19 cellular contexts compared by ENCODE assay signal in the genomic region with DNA sequence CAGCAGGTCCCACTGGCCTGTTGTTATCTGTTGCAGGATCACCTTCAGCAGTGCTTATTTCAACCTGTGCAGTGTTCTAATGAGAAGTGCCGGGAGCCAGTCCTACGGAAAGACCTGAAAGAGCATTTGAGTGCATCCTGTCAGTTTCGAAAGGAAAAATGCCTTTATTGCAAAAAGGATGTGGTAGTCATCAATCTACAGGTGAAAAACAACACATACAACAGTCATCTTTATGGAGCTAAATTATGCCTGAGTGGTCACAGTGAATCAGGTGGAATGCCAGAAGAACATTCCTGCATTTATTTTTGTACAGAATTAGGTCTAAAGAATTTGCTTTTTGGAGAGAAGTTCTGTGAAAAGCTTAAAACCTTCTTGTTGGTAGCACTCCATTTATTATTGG. TPM values are rescaled to one million over a fixed set of nuclear protein-coding genes. Genes with fewer than 3 reads are reported as not detected.
DNase-seq lines count a peak whose midpoint lies in the region; ATAC-seq and TF ChIP-seq lines count a peak whose summit lies in the region.
"Had no signal": no experiment of that assay in that cellular context is flagged by ENCODE, and none has a peak within 500 bp of the region (broad histone marks: within the 10 kb centered on the region; RNA-seq: fewer than 3 reads in every experiment).

No MANE protein-coding gene starts in this region.

- H3K4me3 ChIP-seq in Peyer's patch: no peak overlapping the region
- H3K4me3 ChIP-seq: lung, vagina had no signal

- no peaks in the 10 kb centered on the region for H3K4me1 ChIP-seq in Peyer's patch
- H3K4me1 ChIP-seq: vagina had no signal

- no peak for TF ChIP-seq POLR2A in Peyer's patch (IDR thresholded peaks at IDR 0.05)

- POLR2A ChIA-PET in CD4-positive, alpha-beta T cell (lab: Charles Lee): interaction anchor here (1.3 kb wide), 1 partner anchor 32 kb away, joined by 3 read pairs; no protein-coding TSS in a partner anchor

- no peaks in the 10 kb centered on the region for H3K9me3 ChIP-seq in CD4-positive, alpha-beta T cell (ENCODE audit: control insufficient read depth, low read length)
- H3K9me3 ChIP-seq in Peyer's patch: no peaks in the 10 kb centered on the region
- H3K9me3 ChIP-seq: vagina had no signal

- TF ChIP-seq CTCF in CD4-positive, alpha-beta T cell (IDR thresholded peaks at IDR 0.05): no peak
- TF ChIP-seq CTCF in brain (conservative IDR thresholded peaks at IDR 0.05): no peak
- no peak for TF ChIP-seq CTCF in natural killer cell (IDR thresholded peaks at IDR 0.05)
- no peak for TF ChIP-seq CTCF in Peyer's patch (IDR thresholded peaks at IDR 0.05)

- H3K27ac ChIP-seq in CD4-positive, alpha-beta T cell (ENCODE audit: low read depth, low read length): no peak overlapping the region
- no peak overlapping the region for H3K27ac ChIP-seq in Peyer's patch
- H3K27ac ChIP-seq: brain microvascular endothelial cell, vagina had no signal

- no peaks in the 10 kb centered on the region for H3K9me3 Mint-ChIP-seq in CD4-positive, alpha-beta T cell
- H3K9me3 Mint-ChIP-seq in brain (no peaks in the 10 kb centered on the region), natural killer cell (no peaks in the 10 kb centered on the region)
- H3K9me3 Mint-ChIP-seq: stimulated activated naive CD8-positive, alpha-beta T cell treated with anti-CD3 and anti-CD28 coated beads, Interleukin-15, Interleukin-2, amounts not matched to agents 100 ng/mL and 50 ng/mL, for 24 hours had no signal

- intact Hi-C loops in CD4-positive, alpha-beta T cell (cut with DNase I, micrococcal nuclease): loop anchor here in 1 of 2 experiments (5.0 kb wide), 1 partner anchor 1523 kb away; no protein-coding TSS in a partner anchor
- intact Hi-C loops in natural killer cell (cut with micrococcal nuclease): no loop called here

- CTCF ChIA-PET in CD4-positive, alpha-beta T cell (lab: Charles Lee): interaction anchor here (1.7 kb wide), 1 partner anchor 37 kb away, joined by 3 read pairs; no protein-coding TSS in a partner anchor

- no peak overlapping the region for H3K4me3 Mint-ChIP-seq in CD4-positive, alpha-beta T cell
- H3K4me3 Mint-ChIP-seq in brain: no peak overlapping the region
- no peak overlapping the region for H3K4me3 Mint-ChIP-seq in natural killer cell
- H3K4me3 Mint-ChIP-seq: stimulated activated naive CD8-positive, alpha-beta T cell treated with anti-CD3 and anti-CD28 coated beads, Interleukin-15, Interleukin-2, amounts not matched to agents 100 ng/mL and 50 ng/mL, for 24 hours had no signal

- no peak for DNase-seq in CD4-positive, alpha-beta T cell
- DNase-seq in RPMI8226: peak; percentile 72
- DNase-seq in natural killer cell: no peak
- no peak for DNase-seq in Peyer's patch
- DNase-seq in activated effector memory CD4-positive, alpha-beta T cell treated with Interleukin-2 at 50 U/mL for 16 hours: no peak
- DNase-seq in NCI-H1417 (lab: John Stamatoyannopoulos, UW): no peak
- DNase-seq: brain microvascular endothelial cell; Calu3; glutamatergic neuron; NCI-H187 treated with DMSO at 0.1 percent for 48 hours; NCI-H446 treated with DMSO at 0.1 percent for 48 hours; NK-92 treated with Interleukin-12 subunit alpha and Interleukin-12 subunit beta, amount 100 ng/mL, for 24 hours; stimulated activated CD4-positive, alpha-beta T cell treated with anti-CD3 and anti-CD28 coated beads, Interleukin-12 subunit alpha, Interleukin-12 subunit beta, amount 100 ng/mL, for 4 hours; SW 1271 had no signal

- no peak for ATAC-seq in CD4-positive, alpha-beta T cell (ENCODE audit: poor library complexity)
- no peak for ATAC-seq in natural killer cell
- ATAC-seq in esophagus mucosa: no peak

- H3K27me3 ChIP-seq in CD4-positive, alpha-beta T cell (ENCODE audit: control insufficient read depth, insufficient read depth, low read length): no peaks in the 10 kb centered on the region
- H3K27me3 ChIP-seq in Peyer's patch: no peaks in the 10 kb centered on the region
- H3K27me3 ChIP-seq: brain microvascular endothelial cell, vagina had no signal

- peak overlapping the region; percentile 41 for H3K27ac Mint-ChIP-seq in CD4-positive, alpha-beta T cell
- H3K27ac Mint-ChIP-seq in brain (peak overlapping the region in 3 of 5 experiments; percentile 53 to 55 (median 53)), natural killer cell (peak overlapping the region; percentile 2 to 27)
- H3K27ac Mint-ChIP-seq: stimulated activated naive CD8-positive, alpha-beta T cell treated with anti-CD3 and anti-CD28 coated beads, Interleukin-15, Interleukin-2, amounts not matched to agents 100 ng/mL and 50 ng/mL, for 24 hours had no signal

- peaks cover 83% of the 10 kb centered on the region for H3K36me3 Mint-ChIP-seq in CD4-positive, alpha-beta T cell (ENCODE audit: low read depth)
- H3K36me3 Mint-ChIP-seq in brain (peaks cover 7% of the 10 kb centered on the region), natural killer cell (peaks cover 15% of the 10 kb centered on the region)

- peaks cover 0 to 39% (median 0%) of the 10 kb centered on the region in 3 donors for H3K36me3 ChIP-seq in Peyer's patch

- no peaks in the 10 kb centered on the region for H3K27me3 Mint-ChIP-seq in CD4-positive, alpha-beta T cell
- H3K27me3 Mint-ChIP-seq in brain (no peaks in the 10 kb centered on the region), natural killer cell (ENCODE audit: low read depth in 2 of 2) (no peaks in the 10 kb centered on the region)
- H3K27me3 Mint-ChIP-seq: stimulated activated naive CD8-positive, alpha-beta T cell treated with anti-CD3 and anti-CD28 coated beads, Interleukin-15, Interleukin-2, amounts not matched to agents 100 ng/mL and 50 ng/mL, for 24 hours had no signal

- peaks cover 14% of the 10 kb centered on the region for H3K4me1 Mint-ChIP-seq in CD4-positive, alpha-beta T cell (ENCODE audit: low read depth)
- H3K4me1 Mint-ChIP-seq in brain: no peaks in the 10 kb centered on the region
- H3K4me1 Mint-ChIP-seq in natural killer cell: peaks cover 17 to 21% of the 10 kb centered on the region in 2 donors

RNA-seq across cellular contexts. Expression of gene TRAF5, which starts 33.2 kb away (rescaled TPM):
- total RNA-seq in CD4-positive, alpha-beta T cell: 10 to 100 TPM; 21.9 to 23.2 TPM
- 2.9 TPM for polyA plus RNA-seq in brain (ENCODE audit: insufficient read depth, low read depth, low replicate concordance)
- total RNA-seq in natural killer cell: 10 to 100 TPM; 52.3 to 74.4 (median 55.6) TPM
- total RNA-seq in Peyer's patch: 10 to 100 TPM; 10.9 to 98.2 (median 24.9) TPM
- total RNA-seq in esophagus mucosa: 2.8 TPM
